Comparison of ENCODE assay signal across 35 cellular contexts in genomic region chr14:42961509-42961908, GRCh38.
"Had no signal": no experiment of that assay in that cellular context is flagged by ENCODE, and none has a peak within 500 bp of the region (broad histone marks: within the 10 kb centered on the region; RNA-seq: fewer than 3 reads in every experiment).

No MANE protein-coding gene starts in this region.

- H3K36me3 Mint-ChIP-seq: activated naive CD4-positive, alpha-beta T cell treated with anti-CD3 and anti-CD28 coated beads, Interleukin-2, amount 10 ng/mL, durations not matched to agents 7 days and 5 days; activated naive CD8-positive, alpha-beta T cell; brain had no signal

- H3K27ac Mint-ChIP-seq: activated CD4-positive, alpha-beta memory T cell treated with anti-CD3 and anti-CD28 coated beads, Interleukin-2, amount 10 ng/mL, durations not matched to agents 7 days and 5 days; activated CD4-positive, alpha-beta T cell treated with anti-CD3 and anti-CD28 coated beads, Interleukin-2, amount 10 ng/mL, durations not matched to agents 7 days and 5 days; activated naive CD4-positive, alpha-beta T cell treated with anti-CD3 and anti-CD28 coated beads, Interleukin-2, amount 10 ng/mL, durations not matched to agents 7 days and 5 days; activated naive CD8-positive, alpha-beta T cell; activated T-cell treated with anti-CD3 and anti-CD28 coated beads, Interleukin-2, amount 50 U/mL, for 24 hours; activated T-cell treated with anti-CD3 and anti-CD28 coated beads, Interleukin-2, amount 50 U/mL, for 72 hours; brain; dendritic cell treated with granulocyte-macrophage colony-stimulating factor and Interleukin-4, amounts not matched to agents 40 ng/mL and 50 ng/mL, for 4 days; endodermal cell; WTC11 had no signal

- H3K36me3 ChIP-seq: breast epithelium, cardiac muscle cell, esophagus muscularis mucosa, gastrocnemius medialis, heart left ventricle had no signal

- ATAC-seq: activated T-cell treated with anti-CD3 and anti-CD28 coated beads, Interleukin-2, amount 50 U/mL, for 72 hours; foreskin keratinocyte; gastrocnemius medialis; heart left ventricle; WTC11 had no signal

- H3K27ac ChIP-seq: breast epithelium, cardiac muscle cell, coronary artery, dorsolateral prefrontal cortex, esophagus muscularis mucosa, foreskin keratinocyte, gastrocnemius medialis, heart left ventricle, VCaP had no signal

- H3K27me3 Mint-ChIP-seq: activated CD4-positive, alpha-beta memory T cell treated with anti-CD3 and anti-CD28 coated beads, Interleukin-2, amount 10 ng/mL, durations not matched to agents 7 days and 5 days; activated CD4-positive, alpha-beta T cell treated with anti-CD3 and anti-CD28 coated beads, Interleukin-2, amount 10 ng/mL, durations not matched to agents 7 days and 5 days; activated naive CD4-positive, alpha-beta T cell treated with anti-CD3 and anti-CD28 coated beads, Interleukin-2, amount 10 ng/mL, durations not matched to agents 7 days and 5 days; activated naive CD8-positive, alpha-beta T cell; activated T-cell treated with anti-CD3 and anti-CD28 coated beads, Interleukin-2, amount 50 U/mL, for 24 hours; dendritic cell treated with granulocyte-macrophage colony-stimulating factor and Interleukin-4, amounts not matched to agents 40 ng/mL and 50 ng/mL, for 4 days had no signal

- H3K27me3 ChIP-seq: breast epithelium, cardiac muscle cell, dorsolateral prefrontal cortex, esophagus muscularis mucosa, foreskin keratinocyte, gastrocnemius medialis, heart left ventricle had no signal

- H3K9me3 ChIP-seq: esophagus muscularis mucosa, gastrocnemius medialis, heart left ventricle had no signal

- H3K4me3 ChIP-seq: breast epithelium, cardiac muscle cell, coronary artery, dorsolateral prefrontal cortex, esophagus muscularis mucosa, gastrocnemius medialis, heart left ventricle had no signal

- H3K4me1 Mint-ChIP-seq: activated CD4-positive, alpha-beta memory T cell treated with anti-CD3 and anti-CD28 coated beads, Interleukin-2, amount 10 ng/mL, durations not matched to agents 7 days and 5 days; activated CD4-positive, alpha-beta T cell treated with anti-CD3 and anti-CD28 coated beads, Interleukin-2, amount 10 ng/mL, durations not matched to agents 7 days and 5 days; activated naive CD4-positive, alpha-beta T cell treated with anti-CD3 and anti-CD28 coated beads, Interleukin-2, amount 10 ng/mL, durations not matched to agents 7 days and 5 days; brain; endodermal cell had no signal

- H3K4me1 ChIP-seq: breast epithelium, esophagus muscularis mucosa, foreskin keratinocyte, gastrocnemius medialis, heart left ventricle had no signal

- FAIRE-seq: TTC549 had no signal

- DNase-seq: activated CD4-positive, alpha-beta memory T cell treated with anti-CD3 and anti-CD28 coated beads, Interleukin-2, amount 10 ng/mL, durations not matched to agents 7 days and 5 days; activated CD4-positive, alpha-beta T cell treated with anti-CD3 and anti-CD28 coated beads for 1 hour; activated CD4-positive, alpha-beta T cell treated with anti-CD3 and anti-CD28 coated beads for 4 hours; activated CD4-positive, alpha-beta T cell treated with anti-CD3 and anti-CD28 coated beads, Interleukin-2, amount 10 ng/mL, durations not matched to agents 7 days and 5 days; activated CD4-positive, alpha-beta T cell treated with anti-CD3 and anti-CD28 coated beads, Interleukin-2, amount 50 U/mL, for 4 hours; activated CD8-positive, alpha-beta memory T cell treated with anti-CD3 and anti-CD28 coated beads, Interleukin-2, amount 50 U/mL, for 48 hours; activated gamma-delta T cell; activated naive CD4-positive, alpha-beta T cell; activated naive CD4-positive, alpha-beta T cell treated with anti-CD3 and anti-CD28 coated beads, Interleukin-2, amount 10 ng/mL, durations not matched to agents 7 days and 5 days; activated T-cell treated with anti-CD3 and anti-CD28 coated beads for 4 hours; activated T-cell treated with anti-CD3 and anti-CD28 coated beads, Interleukin-2, amount 50 U/mL, for 24 hours; activated T-cell treated with anti-CD3 and anti-CD28 coated beads, Interleukin-2, amount 50 U/mL, for 72 hours; amygdala; aorta; central memory CD4-positive, alpha-beta T cell; cerebellar nuclear complex; dorsolateral prefrontal cortex; effector memory CD4-positive, alpha-beta T cell; endodermal cell; erythroblast; foreskin keratinocyte; gastrocnemius medialis; glutamatergic neuron; heart left ventricle; T-helper 2 cell had no signal

- H3K4me3 Mint-ChIP-seq: activated CD4-positive, alpha-beta memory T cell treated with anti-CD3 and anti-CD28 coated beads, Interleukin-2, amount 10 ng/mL, durations not matched to agents 7 days and 5 days; activated CD4-positive, alpha-beta T cell treated with anti-CD3 and anti-CD28 coated beads, Interleukin-2, amount 10 ng/mL, durations not matched to agents 7 days and 5 days; activated naive CD4-positive, alpha-beta T cell treated with anti-CD3 and anti-CD28 coated beads, Interleukin-2, amount 10 ng/mL, durations not matched to agents 7 days and 5 days; activated naive CD8-positive, alpha-beta T cell; activated T-cell treated with anti-CD3 and anti-CD28 coated beads, Interleukin-2, amount 50 U/mL, for 24 hours; activated T-cell treated with anti-CD3 and anti-CD28 coated beads, Interleukin-2, amount 50 U/mL, for 72 hours; brain; dendritic cell treated with granulocyte-macrophage colony-stimulating factor and Interleukin-4, amounts not matched to agents 40 ng/mL and 50 ng/mL, for 4 days; endodermal cell; WTC11 had no signal
